11 cellular contexts compared by ENCODE assay signal in the genomic region with DNA sequence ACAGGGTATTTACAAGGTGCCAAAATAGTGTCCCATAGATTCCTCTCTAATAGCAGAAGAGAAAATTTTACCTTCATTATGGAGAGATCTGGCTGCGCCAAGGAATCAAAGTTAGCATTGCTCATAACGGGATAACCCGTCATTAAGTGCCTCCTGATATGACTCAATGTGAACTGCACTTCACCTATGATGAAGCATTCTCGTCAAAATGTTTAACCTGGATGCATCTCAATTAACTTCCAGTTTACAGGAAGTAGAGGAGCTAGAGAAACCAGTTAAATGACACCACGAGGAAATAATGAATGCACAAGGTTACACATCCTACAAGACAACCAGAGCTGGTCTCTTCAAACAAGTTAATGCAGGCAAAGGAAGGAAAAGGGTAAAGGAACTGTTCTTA. TPM values are rescaled to one million over a fixed set of nuclear protein-coding genes. Genes with fewer than 3 reads are reported as not detected.
A peak's percentile ranks its signal among the peaks of the same experiment; 100 is the strongest.
DNase-seq lines count a peak whose midpoint lies in the region; ATAC-seq and TF ChIP-seq lines count a peak whose summit lies in the region.
"Had no signal": no experiment of that assay in that cellular context is flagged by ENCODE, and none has a peak within 500 bp of the region (broad histone marks: within the 10 kb centered on the region; RNA-seq: fewer than 3 reads in every experiment).

No MANE protein-coding gene starts in this region.

- BruUV-seq in MCF 10A (replicated peaks; lab: Mats Ljungman, UMichigan): no TSS peak

- DNase-seq in MCF 10A (ENCODE audit: unreplicated experiment) (peak; percentile 64), breast epithelium (ENCODE audit: low spot score in 2 of 2) (no peak), NCI-H2196 treated with DMSO at 0.1 percent for 48 hours (lab: John Stamatoyannopoulos, UW; ENCODE audit: unreplicated experiment) (no peak), right cardiac atrium (no peak), NCI-H2081 (lab: John Stamatoyannopoulos, UW) (no peak)
- DNase-seq in T-helper 2 cell treated with Interferon-gamma antibody and Interleukin-4, amounts not matched to agents 5 μg/mL and 100 μg/mL, for 36 hours (ENCODE audit: low spot score): peak; percentile 27
- DNase-seq in stimulated activated naive CD8-positive, alpha-beta T cell treated with anti-CD3 and anti-CD28 coated beads, Interleukin-15, amount 100 ng/mL, for 72 hours: peak in 1 of 2 donors; percentile 32
- DNase-seq: GOT3; NCI-H345; stimulated activated CD4-positive, alpha-beta T cell treated with anti-CD3 and anti-CD28 coated beads, Interleukin-4, amount 100 ng/mL, for 1 hour had no signal

- H3K9me3 ChIP-seq in breast epithelium: no peaks in the 10 kb centered on the region
- no peaks in the 10 kb centered on the region for H3K9me3 ChIP-seq in right cardiac atrium (ENCODE audit: control insufficient read depth, low read length)

- peak overlapping the region; percentile 37 for H3K4me3 Mint-ChIP-seq in MCF 10A (ENCODE audit: unreplicated experiment)
- H3K4me3 Mint-ChIP-seq in T-helper 2 cell treated with Interferon-gamma antibody and Interleukin-4, amounts not matched to agents 5 μg/mL and 100 μg/mL, for 36 hours: no peak overlapping the region
- H3K4me3 Mint-ChIP-seq in stimulated activated naive CD8-positive, alpha-beta T cell treated with anti-CD3 and anti-CD28 coated beads, Interleukin-15, amount 100 ng/mL, for 72 hours: peak overlapping the region in 1 of 2 donors; percentile 71

- ATAC-seq in HG02840 (IDR thresholded peaks at IDR 0.05; ENCODE audit: low FRiP score, unreplicated experiment) (peak; percentile 58), right cardiac atrium (no peak)
- ATAC-seq in stimulated activated naive CD8-positive, alpha-beta T cell treated with anti-CD3 and anti-CD28 coated beads, Interleukin-15, amount 100 ng/mL, for 72 hours: peak; percentile 62

- TF ChIP-seq CTCF in MCF 10A (IDR thresholded peaks at IDR 0.05; ENCODE audit: unreplicated experiment): no peak
- no peak for TF ChIP-seq CTCF in breast epithelium (IDR thresholded peaks at IDR 0.05)

- H3K4me1 Mint-ChIP-seq in MCF 10A (ENCODE audit: insufficient read depth, unreplicated experiment): peaks cover 18% of the 10 kb centered on the region
- peaks cover 18% of the 10 kb centered on the region for H3K4me1 Mint-ChIP-seq in T-helper 2 cell treated with Interferon-gamma antibody and Interleukin-4, amounts not matched to agents 5 μg/mL and 100 μg/mL, for 36 hours (ENCODE audit: low read depth)
- H3K4me1 Mint-ChIP-seq in stimulated activated naive CD8-positive, alpha-beta T cell treated with anti-CD3 and anti-CD28 coated beads, Interleukin-15, amount 100 ng/mL, for 72 hours: peaks cover 59% of the 10 kb centered on the region

- H3K27me3 ChIP-seq in breast epithelium (no peaks in the 10 kb centered on the region), right cardiac atrium (ENCODE audit: control insufficient read depth, insufficient read depth) (no peaks in the 10 kb centered on the region)

- H3K4me3 ChIP-seq in breast epithelium (no peak overlapping the region), right cardiac atrium (ENCODE audit: low read length) (no peak overlapping the region)

- no peaks in the 10 kb centered on the region for H3K27me3 Mint-ChIP-seq in MCF 10A (ENCODE audit: insufficient read depth, unreplicated experiment)
- H3K27me3 Mint-ChIP-seq in T-helper 2 cell treated with Interferon-gamma antibody and Interleukin-4, amounts not matched to agents 5 μg/mL and 100 μg/mL, for 36 hours (ENCODE audit: low read depth): no peaks in the 10 kb centered on the region
- no peaks in the 10 kb centered on the region for H3K27me3 Mint-ChIP-seq in stimulated activated naive CD8-positive, alpha-beta T cell treated with anti-CD3 and anti-CD28 coated beads, Interleukin-15, amount 100 ng/mL, for 72 hours

- H3K36me3 ChIP-seq in breast epithelium: no peaks in the 10 kb centered on the region

- peaks cover 0 to 6% of the 10 kb centered on the region in 2 donors for H3K4me1 ChIP-seq in breast epithelium
- no peaks in the 10 kb centered on the region for H3K4me1 ChIP-seq in right cardiac atrium (ENCODE audit: control insufficient read depth, insufficient read depth, low read length)

- H3K36me3 Mint-ChIP-seq in MCF 10A (ENCODE audit: insufficient read depth, unreplicated experiment): peaks cover 14% of the 10 kb centered on the region
- peaks cover 39% of the 10 kb centered on the region for H3K36me3 Mint-ChIP-seq in T-helper 2 cell treated with Interferon-gamma antibody and Interleukin-4, amounts not matched to agents 5 μg/mL and 100 μg/mL, for 36 hours (ENCODE audit: low read depth)

- H3K27ac ChIP-seq in breast epithelium (no peak overlapping the region), right cardiac atrium (ENCODE audit: low read length) (no peak overlapping the region)

- intact Hi-C loops in MCF 10A (cut with micrococcal nuclease) (no loop called here), breast epithelium (cut with DNase I; ENCODE audit: low total_unique reads) (no loop called here), right cardiac atrium (cut with DNase I) (no loop called here)

- CTCF ChIA-PET in MCF 10A (lab: Yijun Ruan, JAX): interaction anchor here (0.6 to 1.0 kb wide), 2 partner anchors 16 to 200 kb away, joined by 3 to 6 read pairs; no protein-coding TSS in a partner anchor

- POLR2A ChIA-PET in MCF 10A (lab: Yijun Ruan, JAX): interaction anchor here (0.5 to 1.8 kb wide), 5 partner anchors 10 to 212 kb away, joined by 3 to 7 read pairs (median 5); a partner anchor contains a TSS

- WGBS in right cardiac atrium: 81% methylated on average over 5 of the region's 5 CpGs

- H3K27ac Mint-ChIP-seq in MCF 10A (ENCODE audit: low read depth, unreplicated experiment): peak overlapping the region; percentile 65
- H3K27ac Mint-ChIP-seq in T-helper 2 cell treated with Interferon-gamma antibody and Interleukin-4, amounts not matched to agents 5 μg/mL and 100 μg/mL, for 36 hours: peak overlapping the region; percentile 41
- peak overlapping the region in 1 of 2 donors; percentile 2 for H3K27ac Mint-ChIP-seq in stimulated activated naive CD8-positive, alpha-beta T cell treated with anti-CD3 and anti-CD28 coated beads, Interleukin-15, amount 100 ng/mL, for 72 hours

- H3K9me3 Mint-ChIP-seq in MCF 10A (ENCODE audit: unreplicated experiment): no peaks in the 10 kb centered on the region
- H3K9me3 Mint-ChIP-seq in T-helper 2 cell treated with Interferon-gamma antibody and Interleukin-4, amounts not matched to agents 5 μg/mL and 100 μg/mL, for 36 hours: no peaks in the 10 kb centered on the region
- H3K9me3 Mint-ChIP-seq in stimulated activated naive CD8-positive, alpha-beta T cell treated with anti-CD3 and anti-CD28 coated beads, Interleukin-15, amount 100 ng/mL, for 72 hours: no peaks in the 10 kb centered on the region

- TF ChIP-seq POLR2A in breast epithelium (IDR thresholded peaks at IDR 0.05): no peak

RNA-seq across cellular contexts. Expression of a gene that starts 17.2 kb away (rescaled TPM):
- total RNA-seq in MCF 10A (2022): 64.7 and 82.7 TPM in 2 replicates
- 10 to 100 TPM; 60.3 to 81.5 (median 64.0) TPM for total RNA-seq in breast epithelium
- 10 to 100 TPM; 62.3 to 70.7 (median 67.3) TPM for total RNA-seq in right cardiac atrium
- 15.8 TPM for polyA plus RNA-seq in right cardiac atrium

Comparison
In these comparisons a context has a peak if more than half of its experiments do, and no peak if none do; other contexts are left out.
1. DNase-seq: peak in MCF 10A (single experiment) and T-helper 2 cell treated with Interferon-gamma antibody and Interleukin-4, amounts not matched to agents 5 μg/mL and 100 μg/mL, for 36 hours (single experiment); none in breast epithelium (0 of 2), NCI-H2196 treated with DMSO at 0.1 percent for 48 hours (single experiment), right cardiac atrium (0 of 3) and NCI-H2081 (0 of 2).
2. ATAC-seq: peak in HG02840 (single experiment) and stimulated activated naive CD8-positive, alpha-beta T cell treated with anti-CD3 and anti-CD28 coated beads, Interleukin-15, amount 100 ng/mL, for 72 hours (single experiment); none in right cardiac atrium (0 of 2).